In the genomic region with DNA sequence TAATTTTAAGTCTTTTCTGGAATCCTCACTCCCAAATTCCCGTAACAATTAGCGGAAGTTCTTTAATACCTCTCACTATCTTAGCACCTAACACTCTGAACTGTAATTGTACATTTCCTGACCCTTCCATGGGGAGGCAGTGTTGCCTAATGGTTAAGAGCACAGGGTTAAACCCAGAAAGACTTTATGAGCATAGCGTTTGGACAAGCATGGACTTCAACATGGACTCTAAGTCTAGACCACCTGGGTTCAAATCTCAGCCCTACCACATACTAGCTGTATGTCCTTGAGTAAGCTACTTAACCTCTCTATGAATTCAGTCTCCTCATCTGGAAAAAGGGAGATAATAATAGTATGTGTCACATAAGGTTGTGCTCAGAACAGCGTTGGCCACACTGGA, we compare ENCODE assay signal across 8 cellular contexts.
DNase-seq lines count a peak whose midpoint lies in the region; ATAC-seq and TF ChIP-seq lines count a peak whose summit lies in the region.

No MANE protein-coding gene starts in this region.

- no peaks in the 10 kb centered on the region for H3K4me1 ChIP-seq in neutrophil (ENCODE audit: control insufficient read depth in 1 of 2, insufficient read depth in 1 of 2, low read depth in 1 of 2, low read length in 1 of 2)

- no peaks in the 10 kb centered on the region for H3K36me3 ChIP-seq in neutrophil

- H3K9me3 ChIP-seq in neutrophil: no peaks in the 10 kb centered on the region

- ATAC-seq in HG03354 (IDR thresholded peaks at IDR 0.05; ENCODE audit: poor library complexity, severe bottlenecking, unreplicated experiment) (peak; percentile 49), GM21619 (IDR thresholded peaks at IDR 0.05; ENCODE audit: unreplicated experiment) (no peak)

- H3K27ac ChIP-seq in neutrophil: no peak overlapping the region

- H3K27me3 ChIP-seq in neutrophil: peaks cover 40% of the 10 kb centered on the region

- TF ChIP-seq CTCF in epithelial cell of esophagus (IDR thresholded peaks at IDR 0.05; ENCODE audit: insufficient read depth, low read depth, low read length, missing control alignments): peak; percentile 75
- TF ChIP-seq CTCF in neutrophil (IDR thresholded peaks at IDR 0.05): peak; percentile 79

- no peak overlapping the region for H3K4me3 ChIP-seq in epithelial cell of esophagus (ENCODE audit: low read length)
- H3K4me3 ChIP-seq in neutrophil (ENCODE audit: low read depth in 1 of 2, low read length in 1 of 2): no peak overlapping the region

- peak; percentile 20 for DNase-seq in DMS 273 (lab: John Stamatoyannopoulos, UW; ENCODE audit: unreplicated experiment)
- no peak for DNase-seq in DMS 273 treated with DMSO at 0.1 percent for 48 hours (lab: John Stamatoyannopoulos, UW)
- peak; percentile 18 for DNase-seq in OCI-M2 (lab: John Stamatoyannopoulos, UW; ENCODE audit: unreplicated experiment)
- peak; percentile 71 for DNase-seq in epithelial cell of esophagus (ENCODE audit: low read depth)
- no peak for DNase-seq in middle frontal gyrus (ENCODE audit: extremely low spot score, low spot score)

Comparison
In these comparisons a context has a peak if more than half of its experiments do, and no peak if none do; other contexts are left out.
1. DNase-seq: peak in DMS 273 (single experiment), OCI-M2 (single experiment) and epithelial cell of esophagus (single experiment); none in DMS 273 treated with DMSO at 0.1 percent for 48 hours (single experiment) and middle frontal gyrus (single experiment).